ENCODE assay signal across 1 cellular context in genomic region chr12:113221181-113221996, GRCh38.
A peak's percentile ranks its signal among the peaks of the same experiment; 100 is the strongest.
TF ChIP-seq lines count a peak whose summit lies in the region.

Gene TPCN1 (plus strand): TSS chr12:113221464. CDS start chr12:113226853, 5,389 bp downstream.

TF ChIP-seq in H1, 55 proteins besides CTCF, POLR2A, EP300 and RAD21 (continued from another document):
- TF ChIP-seq JUND (IDR thresholded peaks at IDR 0.05; ENCODE audit: low read length) (no peak), ATF3 (IDR thresholded peaks at IDR 0.05; ENCODE audit: insufficient read depth, low read depth, low read length) (no peak), TCF12 (IDR thresholded peaks at IDR 0.05; ENCODE audit: low read depth, low read length) (no peak), MAFK (IDR thresholded peaks at IDR 0.05; ENCODE audit: low read depth, low read length) (no peak), BRCA1 (IDR thresholded peaks at IDR 0.05; ENCODE audit: low read depth, low read length) (no peak), CBX5 (IDR thresholded peaks at IDR 0.05; ENCODE audit: low read depth, low read length) (no peak), FOSL1 (IDR thresholded peaks at IDR 0.05; ENCODE audit: insufficient read depth, low read depth, low read length) (no peak), RBBP5 (IDR thresholded peaks at IDR 0.05; ENCODE audit: borderline replicate concordance, low read depth, low read length) (peak; percentile 81; the same call in 1 of the 2 replicates), CHD7 (IDR thresholded peaks at IDR 0.05; ENCODE audit: insufficient replicate concordance, low read length) (no peak), SRF (IDR thresholded peaks at IDR 0.05; ENCODE audit: low read depth, low read length) (0 out of 2 replicates have a peak, but pooled peaks have one; percentile 2), SP2 (IDR thresholded peaks at IDR 0.05; ENCODE audit: low read length) (peak; percentile 81), CHD1 (IDR thresholded peaks at IDR 0.05; ENCODE audit: low read depth, low read length) (no peak), KDM5A (IDR thresholded peaks at IDR 0.05; ENCODE audit: low read length) (no peak), ATF2 (IDR thresholded peaks at IDR 0.05; ENCODE audit: low read length) (no peak), NRF1 (IDR thresholded peaks at IDR 0.05; ENCODE audit: low read depth, low read length) (no peak), GABPA (IDR thresholded peaks at IDR 0.05; ENCODE audit: borderline replicate concordance, insufficient read depth, low read length) (no peak), MAX (IDR thresholded peaks at IDR 0.05) (peak; percentile 52; the same call in 1 of the 2 replicates), POLR2AphosphoS5 (IDR thresholded peaks at IDR 0.05; ENCODE audit: low read depth, low read length) (peak; percentile 94), SUZ12 (IDR thresholded peaks at IDR 0.05; ENCODE audit: low read length) (no peak), RXRA (IDR thresholded peaks at IDR 0.05; ENCODE audit: insufficient read depth, low read depth, low read length) (no peak), ZNF274 (IDR thresholded peaks at IDR 0.05; ENCODE audit: borderline replicate concordance, extremely low read depth, low read length) (no peak), CTBP2 (IDR thresholded peaks at IDR 0.05; ENCODE audit: borderline replicate concordance, insufficient read depth, insufficient read length, low read length) (no peak), BCL11A (IDR thresholded peaks at IDR 0.05; ENCODE audit: low read depth in 2 of 2, low read length in 2 of 2) (no peak), TAF1 (IDR thresholded peaks at IDR 0.05; ENCODE audit: low read depth, low read length) (peak; percentile 98), NANOG (IDR thresholded peaks at IDR 0.05; ENCODE audit: insufficient read depth, low read depth, low read length, poor library complexity, severe bottlenecking) (no peak), SP4 (IDR thresholded peaks at IDR 0.05; ENCODE audit: low read length) (no peak; the same call in none of the 2 replicates), EGR1 (IDR thresholded peaks at IDR 0.05; ENCODE audit: borderline replicate concordance, low read depth, low read length) (no peak), HDAC2 (IDR thresholded peaks at IDR 0.05; ENCODE audit: borderline replicate concordance in 1 of 2, low read depth in 2 of 2, low read length in 2 of 2) (no peak), SIN3A (conservative IDR thresholded peaks at IDR 0.05 in 1 of 2, IDR thresholded peaks at IDR 0.05 in 1 of 2; ENCODE audit: low read depth in 1 of 2, low read length in 2 of 2) (peak in 1 of 2 experiments; percentile 57; a peak in 2 of 4 replicates), PHF8 (conservative IDR thresholded peaks at IDR 0.05; ENCODE audit: low read depth, low read length) (peak; percentile 88), CHD2 (IDR thresholded peaks at IDR 0.05; ENCODE audit: low read length) (peak; percentile 87), CBX8 (IDR thresholded peaks at IDR 0.05; ENCODE audit: borderline replicate concordance, low read depth, low read length) (no peak), RNF2 (IDR thresholded peaks at IDR 0.05; ENCODE audit: borderline replicate concordance, low read depth, low read length, missing control alignments, poor library complexity, severe bottlenecking) (no peak), SAP30 (IDR thresholded peaks at IDR 0.05; ENCODE audit: insufficient read depth, insufficient replicate concordance, low read length) (no peak), HDAC6 (IDR thresholded peaks at IDR 0.05; ENCODE audit: low read depth, low read length) (no peak), ASH2L (IDR thresholded peaks at IDR 0.05; ENCODE audit: low read length) (peak; percentile 56), TAF7 (optimal IDR thresholded peaks at IDR 0.05; ENCODE audit: borderline replicate concordance, low read depth, low read length) (peak; percentile 91), SIRT6 (IDR thresholded peaks at IDR 0.05; ENCODE audit: low read length) (no peak), CEBPB (IDR thresholded peaks at IDR 0.05; ENCODE audit: low read depth, low read length) (no peak), TEAD4 (IDR thresholded peaks at IDR 0.05; ENCODE audit: low read depth, low read length) (no peak), YY1 (IDR thresholded peaks at IDR 0.05; ENCODE audit: low read depth, low read length) (no peak), POU5F1 (IDR thresholded peaks at IDR 0.05; ENCODE audit: low read depth, low read length) (no peak), SP1 (IDR thresholded peaks at IDR 0.05; ENCODE audit: low read depth, low read length) (peak; percentile 95), JUN (IDR thresholded peaks at IDR 0.05; ENCODE audit: low read depth, low read length) (no peak), BACH1 (IDR thresholded peaks at IDR 0.05; ENCODE audit: low read length) (no peak), SIX5 (IDR thresholded peaks at IDR 0.05; ENCODE audit: low read depth, low read length) (no peak), CREB1 (IDR thresholded peaks at IDR 0.05) (no peak; the same call in 1 of the 2 replicates), RFX5 (IDR thresholded peaks at IDR 0.05; ENCODE audit: borderline replicate concordance, low read depth, low read length) (no peak; the same call in 1 of the 2 replicates), KDM1A (IDR thresholded peaks at IDR 0.05; ENCODE audit: borderline replicate concordance, low read length) (no peak), KDM4A (IDR thresholded peaks at IDR 0.05; ENCODE audit: low read depth, low read length, severe bottlenecking) (peak; percentile 86)
